8 cellular contexts compared by ENCODE assay signal in genomic region chr1:161132410-161133219, GRCh38. TPM values are rescaled to one million over a fixed set of nuclear protein-coding genes. Genes with fewer than 3 reads are reported as not detected.
DNase-seq lines count a peak whose midpoint lies in the region; ATAC-seq, FAIRE-seq and TF ChIP-seq lines count a peak whose summit lies in the region.

A gene with protein sequence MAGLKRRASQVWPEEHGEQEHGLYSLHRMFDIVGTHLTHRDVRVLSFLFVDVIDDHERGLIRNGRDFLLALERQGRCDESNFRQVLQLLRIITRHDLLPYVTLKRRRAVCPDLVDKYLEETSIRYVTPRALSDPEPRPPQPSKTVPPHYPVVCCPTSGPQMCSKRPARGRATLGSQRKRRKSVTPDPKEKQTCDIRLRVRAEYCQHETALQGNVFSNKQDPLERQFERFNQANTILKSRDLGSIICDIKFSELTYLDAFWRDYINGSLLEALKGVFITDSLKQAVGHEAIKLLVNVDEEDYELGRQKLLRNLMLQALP (minus strand): TSS chr1:161132667. CDS start chr1:161124462, 8,205 bp downstream.

- H3K27me3 ChIP-seq in BJ (ENCODE audit: control insufficient read depth, insufficient read depth, low read length) (no peaks in the 10 kb centered on the region), layer of hippocampus (ENCODE audit: control insufficient read depth, insufficient read depth, low read length) (no peaks in the 10 kb centered on the region)

- ATAC-seq in HG03457 (IDR thresholded peaks at IDR 0.05; ENCODE audit: unreplicated experiment): peak; percentile 83

- 0 out of 2 replicates have a peak, but pooled peaks have one; percentile 6 for TF ChIP-seq CTCF in BJ (IDR thresholded peaks at IDR 0.05; ENCODE audit: insufficient read depth, low read depth, low read length)

- H3K36me3 ChIP-seq in BJ (ENCODE audit: control insufficient read depth, insufficient read depth, low read length): peaks cover 7% of the 10 kb centered on the region

- FAIRE-seq in GM19239 (lab: Jason Lieb, UNC): peak; percentile 96

- POLR2A ChIA-PET in BJ (lab: Charles Lee): interaction anchor here (0.8 to 1.1 kb wide), 3 partner anchors 15 to 69 kb away, joined by 3 to 6 read pairs (median 4); partner anchors contain the start of genes NDUFS2, NIT1, PFDN2 and UFC1

- H3K27ac ChIP-seq in cingulate gyrus (ENCODE audit: low read depth, low read length): peak within 1 kb of the TSS; percentile 97
- H3K27ac ChIP-seq in layer of hippocampus (ENCODE audit: low read depth, low read length): peak within 1 kb of the TSS; percentile 98

- peak within 1 kb of the TSS; percentile 97 for H3K4me3 ChIP-seq in BJ (ENCODE audit: low read depth, low read length)

- DNase-seq in BJ (ENCODE audit: low read depth) (peak; percentile 88), GM19239 (ENCODE audit: insufficient read length, low spot score) (peak; percentile 89), NCI-H524 treated with DMSO at 0.1 percent for 48 hours (lab: John Stamatoyannopoulos, UW) (peak; percentile 94)
- peak; percentile 89 to 92 for DNase-seq in activated CD4-positive, alpha-beta T cell treated with anti-CD3 and anti-CD28 coated beads for 4 hours
- peak; percentile 95 for DNase-seq in stimulated activated CD4-positive, alpha-beta T cell treated with anti-CD3 and anti-CD28 coated beads, Interleukin-1b, Interleukin-23, amount 100 ng/mL, for 48 hours

- CTCF ChIA-PET in BJ (lab: Yijun Ruan, JAX): interaction anchor here (0.9 to 4.4 kb wide), 8 partner anchors 9 to 1334 kb away, joined by 3 to 25 read pairs (median 3); partner anchors contain the start of genes KLHDC9, PPOX and USF1

RNA-seq across cellular contexts. Expression of the gene that starts here (rescaled TPM):
- 46.4 and 74.0 TPM in 2 replicates for polyA plus RNA-seq in BJ (2011; rRNA removed)
- 46.5 and 78.0 TPM in 2 replicates for polyA minus RNA-seq in BJ (2011; rRNA and poly(A)+ RNA removed)

Comparison
In these comparisons a context has a peak if more than half of its experiments do, and no peak if none do; other contexts are left out.
1. Peak in every context shown above with its lines: DNase-seq, ATAC-seq, H3K4me3 ChIP-seq and H3K27ac ChIP-seq.